In the genomic region with DNA sequence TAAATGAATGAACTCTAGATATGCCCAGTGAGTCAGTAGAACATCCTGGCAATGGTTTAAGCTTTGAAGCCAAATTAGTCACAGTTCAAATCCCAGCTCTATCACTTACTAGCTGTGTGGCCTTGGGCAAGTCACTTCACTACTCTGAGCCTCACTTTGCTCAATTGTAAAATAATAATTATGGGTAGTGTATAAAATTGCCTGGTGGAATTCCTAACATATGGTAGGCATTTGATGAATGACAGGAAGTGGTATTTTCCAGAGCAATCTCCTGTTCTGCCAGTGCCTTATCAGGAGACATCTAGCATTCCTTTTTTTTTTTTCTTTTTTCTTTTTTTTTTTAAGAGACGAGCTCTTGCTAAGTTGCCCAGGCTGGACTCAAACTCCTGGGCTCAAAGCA, we compare ENCODE assay signal across 20 cellular contexts. TPM values are rescaled to one million over a fixed set of nuclear protein-coding genes. Genes with fewer than 3 reads are reported as not detected.
A peak's percentile ranks its signal among the peaks of the same experiment; 100 is the strongest.
DNase-seq lines count a peak whose midpoint lies in the region; ATAC-seq, FAIRE-seq and TF ChIP-seq lines count a peak whose summit lies in the region.
"Had no signal": no experiment of that assay in that cellular context is flagged by ENCODE, and none has a peak within 500 bp of the region (broad histone marks: within the 10 kb centered on the region; RNA-seq: fewer than 3 reads in every experiment).

No MANE protein-coding gene starts in this region.

- H3K27me3 ChIP-seq in astrocyte (ENCODE audit: insufficient read depth, low read length), result peaks cover 26% of the 10 kb centered on the region
- no peaks in the 10 kb centered on the region for H3K27me3 ChIP-seq in trophoblast cell (ENCODE audit: insufficient read depth, low read length)
- H3K27me3 ChIP-seq in right lobe of liver, result peaks cover 0 to 7% of the 10 kb centered on the region in 2 donors
- H3K27me3 ChIP-seq in dorsolateral prefrontal cortex, result peaks cover 0 to 3% (median 0%) of the 10 kb centered on the region in 45 donors

- H3K4me1 Mint-ChIP-seq in activated CD8-positive, alpha-beta T cell treated with anti-CD3 and anti-CD28 coated beads for 36 hours (ENCODE audit: low read depth), result no peaks in the 10 kb centered on the region
- peaks cover 10% of the 10 kb centered on the region for H3K4me1 Mint-ChIP-seq in activated CD8-positive, alpha-beta T cell treated with anti-CD3 and anti-CD28 coated beads, Interleukin-2, amount 10 ng/mL, durations not matched to agents 7 days and 5 days (ENCODE audit: low read depth)
- H3K4me1 Mint-ChIP-seq in astrocyte (ENCODE audit: low read depth, unreplicated experiment), result no peaks in the 10 kb centered on the region
- H3K4me1 Mint-ChIP-seq: CD8-positive, alpha-beta memory T cell had no signal

- no peak overlapping the region for H3K4me2 ChIP-seq in astrocyte (ENCODE audit: low read length)
- no peak overlapping the region for H3K4me2 ChIP-seq in trophoblast cell (ENCODE audit: low read length)
- H3K4me2 ChIP-seq: BLaER1 treated with 17β-estradiol and CSF1 and Interleukin-3, amounts not matched to agents 10 nM and 100 nM had no signal

- no peak for TF ChIP-seq POLR2A in right lobe of liver (IDR thresholded peaks at IDR 0.05)

- H3K79me1 ChIP-seq in trophoblast cell (ENCODE audit: low read length), result no peaks in the 10 kb centered on the region

- H3K9me3 ChIP-seq in astrocyte (ENCODE audit: insufficient read depth, low read depth, low read length), result no peaks in the 10 kb centered on the region
- peaks cover 2% of the 10 kb centered on the region for H3K9me3 ChIP-seq in trophoblast cell (ENCODE audit: insufficient read depth, low read depth, low read length)
- no peaks in the 10 kb centered on the region for H3K9me3 ChIP-seq in right lobe of liver
- H3K9me3 ChIP-seq: BLaER1 treated with 17β-estradiol and CSF1 and Interleukin-3, amounts not matched to agents 10 nM and 100 nM had no signal

- POLR2A ChIA-PET in activated CD8-positive, alpha-beta T cell treated with anti-CD3 and anti-CD28 coated beads for 36 hours (lab: Charles Lee), result interaction anchor here (0.6 kb wide), 1 partner anchor 17 kb away, joined by 4 read pairs; no protein-coding TSS in a partner anchor
- POLR2A ChIA-PET in activated CD8-positive, alpha-beta T cell treated with anti-CD3 and anti-CD28 coated beads, Interleukin-2, amount 10 ng/mL, durations not matched to agents 7 days and 5 days (lab: Charles Lee), result interaction anchor here (1.2 kb wide), 1 partner anchor 10 kb away, joined by 4 read pairs; no protein-coding TSS in a partner anchor

- H3K9me3 Mint-ChIP-seq in activated CD8-positive, alpha-beta T cell treated with anti-CD3 and anti-CD28 coated beads for 36 hours, result no peaks in the 10 kb centered on the region
- H3K9me3 Mint-ChIP-seq in activated CD8-positive, alpha-beta T cell treated with anti-CD3 and anti-CD28 coated beads, Interleukin-2, amount 10 ng/mL, durations not matched to agents 7 days and 5 days (ENCODE audit: insufficient read depth), result no peaks in the 10 kb centered on the region
- no peaks in the 10 kb centered on the region for H3K9me3 Mint-ChIP-seq in astrocyte (ENCODE audit: unreplicated experiment)
- H3K9me3 Mint-ChIP-seq: CD8-positive, alpha-beta memory T cell had no signal

- ATAC-seq in activated CD8-positive, alpha-beta T cell treated with anti-CD3 and anti-CD28 coated beads for 36 hours, result peak; percentile 55
- no peak for ATAC-seq in activated CD8-positive, alpha-beta T cell treated with anti-CD3 and anti-CD28 coated beads, Interleukin-2, amount 10 ng/mL, durations not matched to agents 7 days and 5 days
- ATAC-seq in right lobe of liver, result no peak
- ATAC-seq in GM18907 (IDR thresholded peaks at IDR 0.05; ENCODE audit: unreplicated experiment), result no peak
- ATAC-seq: PC-3 had no signal

- no peak overlapping the region for H4K91ac ChIP-seq in trophoblast cell (ENCODE audit: low read depth, low read length)

- no peak overlapping the region for H4K8ac ChIP-seq in trophoblast cell (ENCODE audit: low read depth, low read length)

- intact Hi-C loops in activated CD8-positive, alpha-beta T cell treated with anti-CD3 and anti-CD28 coated beads for 36 hours (cut with micrococcal nuclease), result no loop called here
- intact Hi-C loops in right lobe of liver (cut with DNase I), result no loop called here
- intact Hi-C loops in dorsolateral prefrontal cortex (cut with DNase I), result no loop called here

- H3K4me1 ChIP-seq in astrocyte (ENCODE audit: insufficient read depth, low read length) (no peaks in the 10 kb centered on the region), trophoblast cell (ENCODE audit: control insufficient read depth in 1 of 2, insufficient read depth in 2 of 2, low read length in 2 of 2) (peaks cover 6 to 10% of the 10 kb centered on the region in 2 experiments), right lobe of liver (no peaks in the 10 kb centered on the region)

- no peak overlapping the region for H3K27ac Mint-ChIP-seq in activated CD8-positive, alpha-beta T cell treated with anti-CD3 and anti-CD28 coated beads for 36 hours
- no peak overlapping the region for H3K27ac Mint-ChIP-seq in activated CD8-positive, alpha-beta T cell treated with anti-CD3 and anti-CD28 coated beads, Interleukin-2, amount 10 ng/mL, durations not matched to agents 7 days and 5 days
- H3K27ac Mint-ChIP-seq in astrocyte (ENCODE audit: unreplicated experiment), result no peak overlapping the region
- H3K27ac Mint-ChIP-seq: CD8-positive, alpha-beta memory T cell had no signal

- no peak overlapping the region for H3K14ac ChIP-seq in trophoblast cell (ENCODE audit: low read length)

- no peak overlapping the region for H3K4me3 Mint-ChIP-seq in activated CD8-positive, alpha-beta T cell treated with anti-CD3 and anti-CD28 coated beads for 36 hours
- H3K4me3 Mint-ChIP-seq in activated CD8-positive, alpha-beta T cell treated with anti-CD3 and anti-CD28 coated beads, Interleukin-2, amount 10 ng/mL, durations not matched to agents 7 days and 5 days, result no peak overlapping the region
- H3K4me3 Mint-ChIP-seq in astrocyte (ENCODE audit: unreplicated experiment), result no peak overlapping the region
- H3K4me3 Mint-ChIP-seq: CD8-positive, alpha-beta memory T cell had no signal

- H2AK5ac ChIP-seq in trophoblast cell (ENCODE audit: low read length), result no peak overlapping the region

- no peak overlapping the region for H3K9ac ChIP-seq in astrocyte (ENCODE audit: low read length)
- H3K9ac ChIP-seq in trophoblast cell (ENCODE audit: low read length), result no peak overlapping the region
- H3K9ac ChIP-seq: BLaER1 treated with 17β-estradiol and CSF1 and Interleukin-3, amounts not matched to agents 10 nM and 100 nM had no signal

- H4K12ac ChIP-seq in trophoblast cell (ENCODE audit: low read depth, low read length), result no peak overlapping the region

- FAIRE-seq in astrocyte (lab: Jason Lieb, UNC), result no peak
- FAIRE-seq: A204.1, H1 had no signal

- H3K36me3 Mint-ChIP-seq in activated CD8-positive, alpha-beta T cell treated with anti-CD3 and anti-CD28 coated beads for 36 hours (ENCODE audit: low read depth), result no peaks in the 10 kb centered on the region
- H3K36me3 Mint-ChIP-seq in activated CD8-positive, alpha-beta T cell treated with anti-CD3 and anti-CD28 coated beads, Interleukin-2, amount 10 ng/mL, durations not matched to agents 7 days and 5 days (ENCODE audit: low read depth), result no peaks in the 10 kb centered on the region
- no peaks in the 10 kb centered on the region for H3K36me3 Mint-ChIP-seq in astrocyte (ENCODE audit: low read depth, unreplicated experiment)
- H3K36me3 Mint-ChIP-seq: CD8-positive, alpha-beta memory T cell had no signal

- CTCF ChIA-PET in activated CD8-positive, alpha-beta T cell treated with anti-CD3 and anti-CD28 coated beads for 36 hours (lab: Charles Lee), result interaction anchor here (1.2 to 2.9 kb wide), 2 partner anchors 32 to 332 kb away, joined by 3 to 16 read pairs; no protein-coding TSS in a partner anchor
- CTCF ChIA-PET in activated CD8-positive, alpha-beta T cell treated with anti-CD3 and anti-CD28 coated beads, Interleukin-2, amount 10 ng/mL, durations not matched to agents 7 days and 5 days (lab: Charles Lee), result interaction anchor here (1.3 to 1.5 kb wide), 2 partner anchors 10 to 32 kb away, joined by 3 to 5 read pairs; no protein-coding TSS in a partner anchor

- no peak overlapping the region for H2BK5ac ChIP-seq in trophoblast cell (ENCODE audit: low read depth, low read length, poor library complexity)

- no peak overlapping the region for H3K18ac ChIP-seq in trophoblast cell (ENCODE audit: low read length)

- no peak overlapping the region for H2BK12ac ChIP-seq in trophoblast cell (ENCODE audit: low read length)

- no peak overlapping the region for H3K27ac ChIP-seq in astrocyte (ENCODE audit: low read depth, low read length)
- H3K27ac ChIP-seq in trophoblast cell (ENCODE audit: low read depth, low read length), result no peak overlapping the region
- no peak overlapping the region for H3K27ac ChIP-seq in right lobe of liver
- H3K27ac ChIP-seq in dorsolateral prefrontal cortex, result no peak overlapping the region
- H3K27ac ChIP-seq: BLaER1 treated with 17β-estradiol and CSF1 and Interleukin-3, amounts not matched to agents 10 nM and 100 nM had no signal

- DNase-seq in activated CD8-positive, alpha-beta T cell treated with anti-CD3 and anti-CD28 coated beads for 36 hours, result no peak
- DNase-seq in activated CD8-positive, alpha-beta T cell treated with anti-CD3 and anti-CD28 coated beads, Interleukin-2, amount 10 ng/mL, durations not matched to agents 7 days and 5 days, result no peak
- DNase-seq in NCI-H69 (lab: John Stamatoyannopoulos, UW), result peak; percentile 11
- DNase-seq in astrocyte (ENCODE audit: low read depth), result peak; percentile 4
- DNase-seq in trophoblast cell, result peak; percentile 21 to 61
- no peak for DNase-seq in right lobe of liver
- no peak for DNase-seq in dorsolateral prefrontal cortex
- DNase-seq: CD8-positive, alpha-beta memory T cell; DMS79 treated with DMSO at 0.1 percent for 48 hours; KG1; NCI-H1092; NCI-H146; NCI-H2081; NCI-H510A; NCI-H82; PC-3 had no signal

- no peak for TF ChIP-seq CTCF in activated CD8-positive, alpha-beta T cell treated with anti-CD3 and anti-CD28 coated beads for 36 hours (IDR thresholded peaks at IDR 0.05)
- no peak for TF ChIP-seq CTCF in astrocyte (IDR thresholded peaks at IDR 0.05; ENCODE audit: insufficient read depth, low read depth, low read length)
- no peak for TF ChIP-seq CTCF in right lobe of liver (IDR thresholded peaks at IDR 0.05)
- no peak for TF ChIP-seq CTCF in dorsolateral prefrontal cortex (IDR thresholded peaks at IDR 0.05 in 54 of 56, conservative IDR thresholded peaks at IDR 0.05 in 2 of 56; ENCODE audit: low read depth in 1 of 56, partially characterized antibody in 56 of 56)

- no peak overlapping the region for H2BK120ac ChIP-seq in trophoblast cell (ENCODE audit: insufficient read depth, low read length, poor library complexity)

- WGBS in trophoblast cell (ENCODE audit: extremely low coverage, insufficient coverage, insufficient read length), result no CpG with 5 or more reads among the region's 1 CpG
- 14% methylated on average over 1 of the region's 1 CpG for WGBS in right lobe of liver (ENCODE audit: insufficient coverage, low coverage, low lambda C conversion rate, missing lambda C conversion rate)

- H3K4me3 ChIP-seq in astrocyte (ENCODE audit: insufficient read depth, low read depth, low read length), result no peak overlapping the region
- no peak overlapping the region for H3K4me3 ChIP-seq in trophoblast cell (ENCODE audit: low read depth, low read length)
- no peak overlapping the region for H3K4me3 ChIP-seq in right lobe of liver
- no peak overlapping the region for H3K4me3 ChIP-seq in dorsolateral prefrontal cortex
- H3K4me3 ChIP-seq: BLaER1 treated with 17β-estradiol and CSF1 and Interleukin-3, amounts not matched to agents 10 nM and 100 nM had no signal

- H3K36me3 ChIP-seq in astrocyte (ENCODE audit: insufficient read depth, low read length), result no peaks in the 10 kb centered on the region
- no peaks in the 10 kb centered on the region for H3K36me3 ChIP-seq in trophoblast cell (ENCODE audit: control insufficient read depth in 1 of 2, insufficient read depth in 2 of 2, low read length in 2 of 2)
- no peaks in the 10 kb centered on the region for H3K36me3 ChIP-seq in right lobe of liver
- H3K36me3 ChIP-seq: BLaER1 treated with 17β-estradiol and CSF1 and Interleukin-3, amounts not matched to agents 10 nM and 100 nM had no signal

- H3K27me3 Mint-ChIP-seq in activated CD8-positive, alpha-beta T cell treated with anti-CD3 and anti-CD28 coated beads for 36 hours, result peaks cover 39% of the 10 kb centered on the region
- H3K27me3 Mint-ChIP-seq in activated CD8-positive, alpha-beta T cell treated with anti-CD3 and anti-CD28 coated beads, Interleukin-2, amount 10 ng/mL, durations not matched to agents 7 days and 5 days (ENCODE audit: low read depth), result peaks cover 55% of the 10 kb centered on the region
- peaks cover 80% of the 10 kb centered on the region for H3K27me3 Mint-ChIP-seq in astrocyte (ENCODE audit: low read depth, unreplicated experiment)

- H4K20me1 ChIP-seq in astrocyte (ENCODE audit: insufficient read depth, low read length), result no peaks in the 10 kb centered on the region
- H4K20me1 ChIP-seq: BLaER1 treated with 17β-estradiol and CSF1 and Interleukin-3, amounts not matched to agents 10 nM and 100 nM had no signal

- no peak overlapping the region for H2AFZ ChIP-seq in astrocyte (ENCODE audit: low read depth, low read length)
- H2AFZ ChIP-seq in trophoblast cell (ENCODE audit: insufficient read depth, low read length, poor library complexity), result no peak overlapping the region

- no peak overlapping the region for H3K23ac ChIP-seq in trophoblast cell (ENCODE audit: low read length)

- H3K4ac ChIP-seq in trophoblast cell (ENCODE audit: low read depth, low read length), result no peak overlapping the region

- no peaks in the 10 kb centered on the region for H3K79me2 ChIP-seq in astrocyte (ENCODE audit: insufficient read depth, low read length)
- H3K79me2 ChIP-seq in trophoblast cell (ENCODE audit: control insufficient read depth, insufficient read depth, low read length, poor library complexity), result no peaks in the 10 kb centered on the region

RNA-seq across cellular contexts. Expression of a gene that starts 13.0 kb away (rescaled TPM):
- 1 to 10 TPM in 1 of 2 experiments, under 1 TPM in 1; 0.72 to 1.1 TPM for total RNA-seq in activated CD8-positive, alpha-beta T cell treated with anti-CD3 and anti-CD28 coated beads for 36 hours
- total RNA-seq in activated CD8-positive, alpha-beta T cell treated with anti-CD3 and anti-CD28 coated beads, Interleukin-2, amount 10 ng/mL, durations not matched to agents 7 days and 5 days, result under 1 TPM; 0.05 TPM
- 0.31 and 0.89 TPM in 2 replicates for total RNA-seq in astrocyte
- 0.04 and 0.06 TPM in 2 replicates for polyA plus RNA-seq in trophoblast cell (2013)
- under 1 TPM; 0.11 to 0.30 (median 0.23) TPM for total RNA-seq in right lobe of liver
- total RNA-seq in dorsolateral prefrontal cortex, result 100 to 1,000 TPM in 7 of 120 experiments, 10 to 100 TPM in 113; 16.9 to 139 (median 69.6) TPM
- total RNA-seq: PC-3 had no signal
- polyA plus RNA-seq: CD8-positive, alpha-beta memory T cell had no signal

RNA-seq across cellular contexts. Expression of a gene that starts 36.9 kb away (rescaled TPM):
- total RNA-seq in activated CD8-positive, alpha-beta T cell treated with anti-CD3 and anti-CD28 coated beads for 36 hours, result not detected
- total RNA-seq in activated CD8-positive, alpha-beta T cell treated with anti-CD3 and anti-CD28 coated beads, Interleukin-2, amount 10 ng/mL, durations not matched to agents 7 days and 5 days, result not detected
- total RNA-seq in astrocyte (0.18 and 0.29 TPM in 2 replicates), right lobe of liver (not detected), dorsolateral prefrontal cortex (100 to 1,000 TPM in 3 of 120 experiments, 10 to 100 TPM in 117; 23.2 to 106 (median 68.8) TPM)
- not detected in 2 replicates for polyA plus RNA-seq in trophoblast cell (2013)
- total RNA-seq: CD8-positive, alpha-beta memory T cell; PC-3 had no signal
- polyA plus RNA-seq: CD8-positive, alpha-beta memory T cell had no signal

RNA-seq across cellular contexts. Expression of a gene that starts 52.8 kb away (rescaled TPM):
- under 1 TPM; 0.27 to 0.32 TPM for total RNA-seq in activated CD8-positive, alpha-beta T cell treated with anti-CD3 and anti-CD28 coated beads for 36 hours
- total RNA-seq in activated CD8-positive, alpha-beta T cell treated with anti-CD3 and anti-CD28 coated beads, Interleukin-2, amount 10 ng/mL, durations not matched to agents 7 days and 5 days, result 1 to 10 TPM; 2.2 to 2.4 TPM
- total RNA-seq in astrocyte (not detected in 2 replicates), right lobe of liver (not detected), dorsolateral prefrontal cortex (under 1 TPM in 28 of 120 experiments, not detected in 92; 0.11 to 0.60 (median 0.21) TPM)
- polyA plus RNA-seq in trophoblast cell (2013), result not detected in 2 replicates
- total RNA-seq: H1, PC-3 had no signal
- polyA plus RNA-seq: H1 had no signal

Comparison
In these comparisons a context has a peak if more than half of its experiments do, and no peak if none do; other contexts are left out.
1. DNase-seq: peak in NCI-H69 (single experiment), astrocyte (single experiment) and trophoblast cell (2 of 2); none in activated CD8-positive, alpha-beta T cell treated with anti-CD3 and anti-CD28 coated beads for 36 hours (single experiment), activated CD8-positive, alpha-beta T cell treated with anti-CD3 and anti-CD28 coated beads, Interleukin-2, amount 10 ng/mL, durations not matched to agents 7 days and 5 days (single experiment), right lobe of liver (0 of 3) and dorsolateral prefrontal cortex (0 of 10).
2. RNA of a gene that starts 36.9 kb away (total RNA-seq): 23.2 to 106 TPM in dorsolateral prefrontal cortex; 0.18 to 0.29 TPM in astrocyte, not detected in activated CD8-positive, alpha-beta T cell treated with anti-CD3 and anti-CD28 coated beads, Interleukin-2, amount 10 ng/mL, durations not matched to agents 7 days and 5 days, not detected in activated CD8-positive, alpha-beta T cell treated with anti-CD3 and anti-CD28 coated beads for 36 hours and not detected in right lobe of liver; every median in the first group is over 10 times any median in the second.